ENCODE assay signal across 1 cellular context in the genomic region with DNA sequence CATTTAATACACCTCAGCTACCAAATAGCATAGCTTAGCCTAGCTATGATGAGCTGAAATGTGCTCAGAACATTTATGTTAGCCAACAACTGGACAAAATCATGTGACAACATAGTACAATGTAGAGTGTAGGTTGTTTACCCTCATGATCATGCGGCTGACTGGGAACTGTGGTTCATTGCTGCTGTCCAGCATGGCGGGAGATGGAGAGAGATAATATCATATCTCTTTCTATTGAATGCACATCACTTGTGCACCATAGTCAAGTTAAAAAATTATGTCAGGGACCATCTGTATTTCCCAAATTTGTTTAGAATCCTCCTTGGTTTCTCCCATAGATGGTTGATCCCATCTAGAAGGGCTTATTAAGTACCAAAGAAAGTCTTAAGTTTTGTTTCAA.
TF ChIP-seq lines count a peak whose summit lies in the region.

No MANE protein-coding gene starts in this region.

TF ChIP-seq in K562, 482 proteins besides CTCF, POLR2A, EP300 and RAD21 (continued from another document):
- TF ChIP-seq, protein P1, sequence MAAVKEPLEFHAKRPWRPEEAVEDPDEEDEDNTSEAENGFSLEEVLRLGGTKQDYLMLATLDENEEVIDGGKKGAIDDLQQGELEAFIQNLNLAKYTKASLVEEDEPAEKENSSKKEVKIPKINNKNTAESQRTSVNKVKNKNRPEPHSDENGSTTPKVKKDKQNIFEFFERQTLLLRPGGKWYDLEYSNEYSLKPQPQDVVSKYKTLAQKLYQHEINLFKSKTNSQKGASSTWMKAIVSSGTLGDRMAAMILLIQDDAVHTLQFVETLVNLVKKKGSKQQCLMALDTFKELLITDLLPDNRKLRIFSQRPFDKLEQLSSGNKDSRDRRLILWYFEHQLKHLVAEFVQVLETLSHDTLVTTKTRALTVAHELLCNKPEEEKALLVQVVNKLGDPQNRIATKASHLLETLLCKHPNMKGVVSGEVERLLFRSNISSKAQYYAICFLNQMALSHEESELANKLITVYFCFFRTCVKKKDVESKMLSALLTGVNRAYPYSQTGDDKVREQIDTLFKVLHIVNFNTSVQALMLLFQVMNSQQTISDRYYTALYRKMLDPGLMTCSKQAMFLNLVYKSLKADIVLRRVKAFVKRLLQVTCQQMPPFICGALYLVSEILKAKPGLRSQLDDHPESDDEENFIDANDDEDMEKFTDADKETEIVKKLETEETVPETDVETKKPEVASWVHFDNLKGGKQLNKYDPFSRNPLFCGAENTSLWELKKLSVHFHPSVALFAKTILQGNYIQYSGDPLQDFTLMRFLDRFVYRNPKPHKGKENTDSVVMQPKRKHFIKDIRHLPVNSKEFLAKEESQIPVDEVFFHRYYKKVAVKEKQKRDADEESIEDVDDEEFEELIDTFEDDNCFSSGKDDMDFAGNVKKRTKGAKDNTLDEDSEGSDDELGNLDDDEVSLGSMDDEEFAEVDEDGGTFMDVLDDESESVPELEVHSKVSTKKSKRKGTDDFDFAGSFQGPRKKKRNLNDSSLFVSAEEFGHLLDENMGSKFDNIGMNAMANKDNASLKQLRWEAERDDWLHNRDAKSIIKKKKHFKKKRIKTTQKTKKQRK (IDR thresholded peaks at IDR 0.05; ENCODE audit: borderline replicate concordance, low read depth, low read length), result no peak
- no peak for TF ChIP-seq NBN (IDR thresholded peaks at IDR 0.05; ENCODE audit: low read depth)
- TF ChIP-seq MTA2 (IDR thresholded peaks at IDR 0.05; ENCODE audit: low read depth), result no peak
- TF ChIP-seq BMI1 (IDR thresholded peaks at IDR 0.05; ENCODE audit: low read length), result no peak
